25 cellular contexts compared by ENCODE assay signal in the genomic region with DNA sequence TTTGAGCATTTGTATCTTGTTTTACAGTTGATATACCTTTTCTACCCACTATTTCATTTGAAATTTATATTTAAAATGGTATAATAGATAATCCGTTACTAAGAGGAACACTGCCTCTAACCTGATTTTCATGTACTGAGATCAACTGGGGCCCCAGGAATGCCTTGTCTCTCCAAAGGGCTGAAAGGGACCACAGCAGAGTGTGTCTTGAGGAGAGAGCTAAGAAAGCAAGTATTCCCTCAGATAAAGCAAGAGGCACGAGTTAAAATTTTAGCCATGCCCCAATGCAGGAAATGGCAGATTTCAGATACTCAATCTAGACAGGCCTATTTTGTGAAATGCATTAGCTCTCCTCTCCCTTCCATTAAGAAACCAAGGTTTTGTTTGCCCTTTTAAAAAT. TPM values are rescaled to one million over a fixed set of nuclear protein-coding genes. Genes with fewer than 3 reads are reported as not detected.
DNase-seq lines count a peak whose midpoint lies in the region; ATAC-seq and TF ChIP-seq lines count a peak whose summit lies in the region.
"Had no signal": no experiment of that assay in that cellular context is flagged by ENCODE, and none has a peak within 500 bp of the region (broad histone marks: within the 10 kb centered on the region; RNA-seq: fewer than 3 reads in every experiment).

No MANE protein-coding gene starts in this region.

- intact Hi-C loops in right cardiac atrium (cut with DNase I) (no loop called here), left ventricle myocardium inferior (cut with micrococcal nuclease) (no loop called here)

- no peak overlapping the region for H2BK12ac ChIP-seq in H9 (ENCODE audit: insufficient read length, low read depth, low read length)

- H3K79me1 ChIP-seq in H9 (ENCODE audit: insufficient read depth, low read depth, low read length, poor library complexity, severe bottlenecking): no peaks in the 10 kb centered on the region

- no peak for TF ChIP-seq CTCF in left ventricle myocardium inferior (IDR thresholded peaks at IDR 0.05; ENCODE audit: borderline replicate concordance)
- TF ChIP-seq CTCF in H9 (conservative IDR thresholded peaks at IDR 0.05): 0 out of 3 replicates have a peak, but pooled peaks have one; percentile 13
- TF ChIP-seq CTCF in glutamatergic neuron (IDR thresholded peaks at IDR 0.05; ENCODE audit: partially characterized antibody, unreplicated experiment): peak; percentile 6

- peak overlapping the region; percentile 37 for H3K27ac ChIP-seq in right cardiac atrium (ENCODE audit: low read length)
- no peak overlapping the region for H3K27ac ChIP-seq in left ventricle myocardium inferior (replicated peaks)
- no peak overlapping the region for H3K27ac ChIP-seq in H9 (ENCODE audit: insufficient read length, low read depth, low read length)
- H3K27ac ChIP-seq: BLaER1 had no signal

- WGBS in right cardiac atrium: 86% methylated on average over 2 of the region's 2 CpGs
- no CpG with 5 or more reads among the region's 2 CpGs for WGBS in H9 (ENCODE audit: extremely low coverage, insufficient read length, low lambda C conversion rate)

- H3K9me3 Mint-ChIP-seq in H9: peaks cover 8 to 15% of the 10 kb centered on the region in 2 experiments
- H3K9me3 Mint-ChIP-seq in glutamatergic neuron (ENCODE audit: unreplicated experiment): peaks cover 2% of the 10 kb centered on the region

- H3K27ac Mint-ChIP-seq in H9 (no peak overlapping the region), glutamatergic neuron (ENCODE audit: unreplicated experiment) (no peak overlapping the region)
- H3K27ac Mint-ChIP-seq: CD14-positive monocyte; CD4-positive, alpha-beta memory T cell; CD4-positive, CD25-positive, alpha-beta regulatory T cell had no signal

- no peak overlapping the region for H3K9ac ChIP-seq in H9 (ENCODE audit: extremely low read depth, insufficient read length, low read length)
- H3K9ac ChIP-seq: BLaER1 had no signal

- no peak for ATAC-seq in right cardiac atrium
- ATAC-seq: GM12878 had no signal

- H3K9me3 ChIP-seq in right cardiac atrium (ENCODE audit: control insufficient read depth, low read length) (no peaks in the 10 kb centered on the region), left ventricle myocardium inferior (replicated peaks) (peaks cover 4% of the 10 kb centered on the region), H9 (ENCODE audit: control insufficient read depth, low read depth, low read length) (no peaks in the 10 kb centered on the region)
- H3K9me3 ChIP-seq: BE2C had no signal

- H3K4me2 ChIP-seq in H9 (ENCODE audit: insufficient read depth, insufficient read length, low read length): no peak overlapping the region
- H3K4me2 ChIP-seq: BLaER1 had no signal

- H3K79me2 ChIP-seq in H9 (ENCODE audit: insufficient read depth, low read length): peaks cover 3% of the 10 kb centered on the region; the same call in 1 of the 2 replicates

- H3T11ph ChIP-seq in H9 (ENCODE audit: low read length): no peak overlapping the region

- no peak overlapping the region for H3K4me3 Mint-ChIP-seq in H9
- no peak overlapping the region for H3K4me3 Mint-ChIP-seq in glutamatergic neuron (ENCODE audit: unreplicated experiment)
- H3K4me3 Mint-ChIP-seq: CD14-positive monocyte; CD4-positive, alpha-beta memory T cell; CD4-positive, CD25-positive, alpha-beta regulatory T cell; CD8-positive, alpha-beta memory T cell had no signal

- H3K4me1 Mint-ChIP-seq in H9 (peaks cover 6 to 9% of the 10 kb centered on the region in 2 experiments; a peak in 2 of 4 replicates), glutamatergic neuron (ENCODE audit: low read depth, unreplicated experiment) (no peaks in the 10 kb centered on the region)

- H3K4me1 ChIP-seq in right cardiac atrium (ENCODE audit: control insufficient read depth, insufficient read depth, low read length) (peaks cover 2% of the 10 kb centered on the region), left ventricle myocardium inferior (peaks cover 41% of the 10 kb centered on the region), H9 (ENCODE audit: insufficient read depth, low read length) (no peaks in the 10 kb centered on the region)
- H3K4me1 ChIP-seq: BE2C, BLaER1 had no signal

- H3K18ac ChIP-seq in H9 (ENCODE audit: insufficient read length, low read depth, low read length): no peak overlapping the region

- H2BK15ac ChIP-seq in H9 (ENCODE audit: low read depth, low read length): no peak overlapping the region

- H3K27me3 Mint-ChIP-seq in H9 (ENCODE audit: low read depth) (no peaks in the 10 kb centered on the region), glutamatergic neuron (ENCODE audit: unreplicated experiment) (no peaks in the 10 kb centered on the region)
- H3K27me3 Mint-ChIP-seq: CD4-positive, alpha-beta memory T cell; CD4-positive, CD25-positive, alpha-beta regulatory T cell; CD8-positive, alpha-beta memory T cell had no signal

- H3K23me2 ChIP-seq in H9 (ENCODE audit: insufficient read length, low read depth, low read length, poor library complexity, severe bottlenecking): no peaks in the 10 kb centered on the region

- no peak overlapping the region for H4K8ac ChIP-seq in H9 (replicated peaks; ENCODE audit: insufficient read length, low read depth, low read length)

- no peaks in the 10 kb centered on the region for H4K20me1 ChIP-seq in H9 (ENCODE audit: control insufficient read depth, insufficient read depth, insufficient read length)

- H3K36me3 ChIP-seq in left ventricle myocardium inferior: peaks cover 22% of the 10 kb centered on the region

- H3K14ac ChIP-seq in H9 (ENCODE audit: insufficient read depth, low read length): no peak overlapping the region

- H4K91ac ChIP-seq in H9 (ENCODE audit: insufficient read length, low read depth, low read length): no peak overlapping the region

- H2BK120ac ChIP-seq in H9 (ENCODE audit: low read depth, low read length, poor library complexity, severe bottlenecking): no peak overlapping the region

- H2BK20ac ChIP-seq in H9 (ENCODE audit: low read depth, low read length, poor library complexity, severe bottlenecking): no peak overlapping the region

- DNase-seq in right cardiac atrium: no peak
- DNase-seq in left ventricle myocardium inferior: no peak
- DNase-seq in H9: no peak
- DNase-seq in glutamatergic neuron: no peak
- no peak for DNase-seq in SIG-M5 treated with dmso at 0.1 percent for 504 hours (lab: John Stamatoyannopoulos, UW; ENCODE audit: unreplicated experiment)
- no peak for DNase-seq in mucosa of gallbladder (ENCODE audit: low spot score)
- no peak for DNase-seq in RKO (ENCODE audit: low spot score)
- DNase-seq: 8988T; ACHN; BE2C; C1 segment of cervical spinal cord; CD4-positive, alpha-beta memory T cell; CD4-positive, CD25-positive, alpha-beta regulatory T cell; CD8-positive, alpha-beta memory T cell; COR-L47; DMS 273 treated with DMSO at 0.1 percent for 48 hours; DMS153; DMS53; DMS79; DND-41; EL; GDM1 had no signal

- no peak overlapping the region for H2BK5ac ChIP-seq in H9 (ENCODE audit: insufficient read length, low read length)

- no peak overlapping the region for H3K4ac ChIP-seq in H9 (ENCODE audit: low read depth, low read length)

- no peak overlapping the region for H3K23ac ChIP-seq in H9 (ENCODE audit: insufficient read length, low read depth, low read length)

- no peak overlapping the region for H4K5ac ChIP-seq in H9 (ENCODE audit: insufficient read length, low read depth, low read length)

- H3K4me3 ChIP-seq in right cardiac atrium (ENCODE audit: low read length): no peak overlapping the region
- H3K4me3 ChIP-seq in left ventricle myocardium inferior: no peak overlapping the region
- H3K4me3 ChIP-seq: BLaER1, GM12878 had no signal

- no peak overlapping the region for H2AFZ ChIP-seq in H9 (ENCODE audit: low read length)

- no peak overlapping the region for H2AK5ac ChIP-seq in H9 (ENCODE audit: insufficient read length, low read length)

- no peaks in the 10 kb centered on the region for H3K27me3 ChIP-seq in right cardiac atrium (ENCODE audit: control insufficient read depth, insufficient read depth)
- no peaks in the 10 kb centered on the region for H3K27me3 ChIP-seq in left ventricle myocardium inferior (ENCODE audit: low read depth)
- no peaks in the 10 kb centered on the region for H3K27me3 ChIP-seq in H9 (ENCODE audit: insufficient read depth, low read length)
- H3K27me3 ChIP-seq: BE2C, BLaER1 had no signal

- no peak overlapping the region for H3K56ac ChIP-seq in H9 (ENCODE audit: insufficient read length, low read depth, low read length)

- H3K36me3 Mint-ChIP-seq in H9 (ENCODE audit: insufficient read depth in 1 of 3, low read depth in 3 of 3) (peaks cover 13 to 19% (median 17%) of the 10 kb centered on the region in 3 experiments), glutamatergic neuron (ENCODE audit: unreplicated experiment) (no peaks in the 10 kb centered on the region)

RNA-seq across cellular contexts. Expression of a gene that starts 10.7 kb away (rescaled TPM):
- total RNA-seq in right cardiac atrium: 100 to 1,000 TPM; 107 to 131 (median 123) TPM
- polyA plus RNA-seq in right cardiac atrium: 143 TPM
- total RNA-seq in left ventricle myocardium inferior: 161 TPM
- 46.1 and 46.4 TPM in 2 replicates for total RNA-seq in H9 (2021)
- 34.9 TPM for total RNA-seq in glutamatergic neuron (ENCODE audit: unreplicated experiment)
- total RNA-seq in mucosa of gallbladder: 33.1 TPM
